17 cellular contexts compared by ENCODE assay signal in the genomic region with DNA sequence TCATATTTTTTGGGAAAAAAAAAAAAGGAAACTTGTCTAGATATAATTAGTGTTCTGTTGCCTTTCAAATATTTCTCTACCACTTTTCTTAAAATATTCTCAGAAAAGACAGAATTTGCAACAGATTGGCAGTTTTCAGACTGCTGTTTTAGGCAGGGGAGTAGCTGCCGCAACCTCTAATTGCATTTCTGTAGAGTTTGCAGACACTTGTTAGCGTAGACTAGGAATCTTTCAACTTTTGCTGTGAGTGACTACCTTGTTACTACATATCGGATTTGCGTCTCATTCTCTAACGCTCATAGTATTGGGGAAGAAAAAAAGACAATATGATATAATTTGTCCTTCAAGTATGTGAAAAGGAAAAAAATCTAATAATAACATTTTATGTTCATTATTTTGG. TPM values are rescaled to one million over a fixed set of nuclear protein-coding genes. Genes with fewer than 3 reads are reported as not detected.
DNase-seq lines count a peak whose midpoint lies in the region; ATAC-seq and TF ChIP-seq lines count a peak whose summit lies in the region.
"Had no signal": no experiment of that assay in that cellular context is flagged by ENCODE, and none has a peak within 500 bp of the region (broad histone marks: within the 10 kb centered on the region; RNA-seq: fewer than 3 reads in every experiment).

No MANE protein-coding gene starts in this region.

- DNase-seq in activated T-cell treated with anti-CD3 and anti-CD28 coated beads, Interleukin-2, amount 50 U/mL, for 72 hours: no peak
- no peak for DNase-seq in activated T-cell treated with anti-CD3 and anti-CD28 coated beads, Interleukin-2, amount 50 U/mL, for 48 hours
- DNase-seq in effector memory CD8-positive, alpha-beta T cell: no peak
- no peak for DNase-seq in stimulated activated naive B cell treated with anti-CD40 and anti-IgM and Interleukin-4, amounts not matched to agents 10 μg/mL and 1 μg/mL and 100 μg/mL, for 72 hours
- DNase-seq in NOMO-1 treated with dmso at 0.1 percent for 144 hours (lab: John Stamatoyannopoulos, UW; ENCODE audit: unreplicated experiment) (no peak), substantia nigra (lab: John Stamatoyannopoulos, UW) (no peak), pons (ENCODE audit: low spot score) (no peak)
- DNase-seq: body of pancreas; glutamatergic neuron; HCEC 1CT; mesendoderm; NCI-H774; occipital lobe; stimulated activated CD4-positive, alpha-beta T cell treated with anti-CD3 and anti-CD28 coated beads, Interleukin-4, amount 100 ng/mL, for 4 hours; SW 1271; uterus had no signal

- H3K4me3 ChIP-seq in SU-DHL-6 (ENCODE audit: insufficient read depth, low read length, poor library complexity, severe bottlenecking): no peak overlapping the region
- H3K4me3 ChIP-seq: body of pancreas, uterus had no signal

- peaks cover 8 to 24% of the 10 kb centered on the region in 2 donors for H3K36me3 Mint-ChIP-seq in activated T-cell treated with anti-CD3 and anti-CD28 coated beads, Interleukin-2, amount 50 U/mL, for 72 hours (ENCODE audit: insufficient read depth in 2 of 2)
- H3K36me3 Mint-ChIP-seq in effector memory CD8-positive, alpha-beta T cell (ENCODE audit: insufficient read depth): peaks cover 25% of the 10 kb centered on the region
- peaks cover 30 to 47% of the 10 kb centered on the region in 2 donors for H3K36me3 Mint-ChIP-seq in stimulated activated naive B cell treated with anti-CD40 and anti-IgM and Interleukin-4, amounts not matched to agents 10 μg/mL and 1 μg/mL and 100 μg/mL, for 72 hours

- no peaks in the 10 kb centered on the region for H3K9me2 ChIP-seq in SU-DHL-6 (replicated peaks; ENCODE audit: insufficient read depth, low read length)

- no peak overlapping the region for H3K9ac ChIP-seq in SU-DHL-6 (ENCODE audit: low read length)

- H3K79me2 ChIP-seq in SU-DHL-6 (ENCODE audit: insufficient read depth, low read length): peaks cover 99% of the 10 kb centered on the region

- H3K27me3 Mint-ChIP-seq in activated T-cell treated with anti-CD3 and anti-CD28 coated beads, Interleukin-2, amount 50 U/mL, for 72 hours (ENCODE audit: low read depth): no peaks in the 10 kb centered on the region
- H3K27me3 Mint-ChIP-seq in effector memory CD8-positive, alpha-beta T cell: no peaks in the 10 kb centered on the region
- H3K27me3 Mint-ChIP-seq in stimulated activated naive B cell treated with anti-CD40 and anti-IgM and Interleukin-4, amounts not matched to agents 10 μg/mL and 1 μg/mL and 100 μg/mL, for 72 hours: no peaks in the 10 kb centered on the region

- no peak overlapping the region for H3K4me2 ChIP-seq in SU-DHL-6 (ENCODE audit: low read depth, low read length, poor library complexity, severe bottlenecking)

- H3K27ac ChIP-seq in SU-DHL-6 (ENCODE audit: low read depth, low read length) (peak overlapping the region; percentile 49; the same call in 1 of the 2 replicates), substantia nigra (ENCODE audit: low read depth, low read length, poor library complexity, severe bottlenecking) (no peak overlapping the region)

- H3K4me1 Mint-ChIP-seq in activated T-cell treated with anti-CD3 and anti-CD28 coated beads, Interleukin-2, amount 50 U/mL, for 72 hours (ENCODE audit: low read depth): peaks cover 100% of the 10 kb centered on the region
- peaks cover 71 to 93% of the 10 kb centered on the region in 2 donors for H3K4me1 Mint-ChIP-seq in effector memory CD8-positive, alpha-beta T cell (ENCODE audit: low read depth in 2 of 2)
- H3K4me1 Mint-ChIP-seq in stimulated activated naive B cell treated with anti-CD40 and anti-IgM and Interleukin-4, amounts not matched to agents 10 μg/mL and 1 μg/mL and 100 μg/mL, for 72 hours: peaks cover 62 to 100% of the 10 kb centered on the region in 2 donors

- no peaks in the 10 kb centered on the region for H3K9me3 Mint-ChIP-seq in activated T-cell treated with anti-CD3 and anti-CD28 coated beads, Interleukin-2, amount 50 U/mL, for 72 hours
- no peaks in the 10 kb centered on the region for H3K9me3 Mint-ChIP-seq in effector memory CD8-positive, alpha-beta T cell
- H3K9me3 Mint-ChIP-seq in stimulated activated naive B cell treated with anti-CD40 and anti-IgM and Interleukin-4, amounts not matched to agents 10 μg/mL and 1 μg/mL and 100 μg/mL, for 72 hours: peaks cover 0 to 5% of the 10 kb centered on the region in 2 donors

- H3K27me3 ChIP-seq in SU-DHL-6 (ENCODE audit: low read length): no peaks in the 10 kb centered on the region
- H3K27me3 ChIP-seq: body of pancreas, uterus had no signal

- no peak for ATAC-seq in activated T-cell treated with anti-CD3 and anti-CD28 coated beads, Interleukin-2, amount 50 U/mL, for 72 hours (replicated peaks in 1 of 2)
- ATAC-seq in effector memory CD8-positive, alpha-beta T cell (replicated peaks): no peak
- ATAC-seq in stimulated activated naive B cell treated with anti-CD40 and anti-IgM and Interleukin-4, amounts not matched to agents 10 μg/mL and 1 μg/mL and 100 μg/mL, for 72 hours (replicated peaks): no peak
- ATAC-seq: body of pancreas had no signal

- H4K20me1 ChIP-seq in SU-DHL-6 (ENCODE audit: low read depth, low read length): peaks cover 39% of the 10 kb centered on the region

- peak overlapping the region; percentile 83 to 95 for H3K4me3 Mint-ChIP-seq in activated T-cell treated with anti-CD3 and anti-CD28 coated beads, Interleukin-2, amount 50 U/mL, for 72 hours
- H3K4me3 Mint-ChIP-seq in effector memory CD8-positive, alpha-beta T cell: peak overlapping the region; percentile 47 to 77
- peak overlapping the region in 1 of 2 donors; percentile 42 for H3K4me3 Mint-ChIP-seq in stimulated activated naive B cell treated with anti-CD40 and anti-IgM and Interleukin-4, amounts not matched to agents 10 μg/mL and 1 μg/mL and 100 μg/mL, for 72 hours

- H3K36me3 ChIP-seq in SU-DHL-6 (ENCODE audit: low read length): no peaks in the 10 kb centered on the region
- H3K36me3 ChIP-seq: uterus had no signal

- no peak for TF ChIP-seq CTCF in SU-DHL-6 (IDR thresholded peaks at IDR 0.05; ENCODE audit: insufficient read depth, low read length, poor library complexity, severe bottlenecking)

- peak overlapping the region; percentile 99 for H3K27ac Mint-ChIP-seq in activated T-cell treated with anti-CD3 and anti-CD28 coated beads, Interleukin-2, amount 50 U/mL, for 72 hours
- H3K27ac Mint-ChIP-seq in effector memory CD8-positive, alpha-beta T cell: peak overlapping the region; percentile 32 to 88
- H3K27ac Mint-ChIP-seq in stimulated activated naive B cell treated with anti-CD40 and anti-IgM and Interleukin-4, amounts not matched to agents 10 μg/mL and 1 μg/mL and 100 μg/mL, for 72 hours: peak overlapping the region; percentile 85

- no peaks in the 10 kb centered on the region for H3K9me3 ChIP-seq in SU-DHL-6 (ENCODE audit: insufficient read depth, low read length)
- H3K9me3 ChIP-seq: body of pancreas, uterus had no signal

- H2AFZ ChIP-seq in SU-DHL-6 (ENCODE audit: low read depth, low read length, severe bottlenecking): no peak overlapping the region

- H3F3A ChIP-seq in SU-DHL-6 (ENCODE audit: insufficient read depth): peaks cover 5% of the 10 kb centered on the region

RNA-seq across cellular contexts. Expression of gene TGFBR2, which starts 10.7 kb away (rescaled TPM):
- total RNA-seq in activated T-cell treated with anti-CD3 and anti-CD28 coated beads, Interleukin-2, amount 50 U/mL, for 72 hours: 10 to 100 TPM; 37.7 to 45.9 TPM
